In genomic region chr19:49664171-49665070, GRCh38 we compare ENCODE assay signal across 8 cellular contexts. TPM values are rescaled to one million over a fixed set of nuclear protein-coding genes. Genes with fewer than 3 reads are reported as not detected.
A peak's percentile ranks its signal among the peaks of the same experiment; 100 is the strongest.
DNase-seq lines count a peak whose midpoint lies in the region; ATAC-seq and TF ChIP-seq lines count a peak whose summit lies in the region.

No MANE protein-coding gene starts in this region.

- H3K27me3 Mint-ChIP-seq in stimulated activated naive CD8-positive, alpha-beta T cell treated with anti-CD3 and anti-CD28 coated beads, Interleukin-15, amount 100 ng/mL, for 72 hours = no peaks in the 10 kb centered on the region

- TF ChIP-seq CTCF in LNCaP clone FGC (IDR thresholded peaks at IDR 0.05; ENCODE audit: control insufficient read depth, extremely low read depth, insufficient read depth) = no peak
- TF ChIP-seq CTCF in RWPE1 (conservative IDR thresholded peaks at IDR 0.05; ENCODE audit: low read depth) = no peak
- peak; percentile 5 for TF ChIP-seq CTCF in fibroblast of villous mesenchyme (IDR thresholded peaks at IDR 0.05; ENCODE audit: insufficient read depth, low read depth, low read length)
- TF ChIP-seq CTCF in neural cell (IDR thresholded peaks at IDR 0.05; ENCODE audit: poor library complexity, severe bottlenecking) = peak; percentile 33

- no peaks in the 10 kb centered on the region for H3K27me3 ChIP-seq in neural cell (ENCODE audit: insufficient read depth, low read depth, low read length)

- H3K4me2 ChIP-seq in neural cell (ENCODE audit: low read length) = peak overlapping the region; percentile 85

- POLR2A ChIA-PET in RWPE1 (lab: Yijun Ruan, JAX; ENCODE audit: low non-redundant PET) = interaction anchor here (0.5 to 1.0 kb wide), 4 partner anchors 9 to 91 kb away, joined by 3 to 11 read pairs (median 4); partner anchors contain the start of gene SCAF1

- no peaks in the 10 kb centered on the region for H3F3A ChIP-seq in neural cell (ENCODE audit: insufficient read depth, low read length, poor library complexity, severe bottlenecking)

- ATAC-seq in stimulated activated naive CD8-positive, alpha-beta T cell treated with anti-CD3 and anti-CD28 coated beads, Interleukin-15, amount 100 ng/mL, for 72 hours = peak; percentile 74

- peaks cover 44% of the 10 kb centered on the region for H3K4me1 Mint-ChIP-seq in stimulated activated naive CD8-positive, alpha-beta T cell treated with anti-CD3 and anti-CD28 coated beads, Interleukin-15, amount 100 ng/mL, for 72 hours

- no peaks in the 10 kb centered on the region for H4K20me1 ChIP-seq in neural cell (ENCODE audit: insufficient read depth)

- H3K4me3 ChIP-seq in LNCaP clone FGC (ENCODE audit: low read depth, low read length) (peak overlapping the region; percentile 94), fibroblast of villous mesenchyme (ENCODE audit: low read depth, low read length) (peak overlapping the region; percentile 95), neural cell (ENCODE audit: low read length) (peak overlapping the region; percentile 77)

- H3K36me3 ChIP-seq in neural cell (ENCODE audit: insufficient read depth, low read length) = no peaks in the 10 kb centered on the region

- TF ChIP-seq RAD21 in neural cell (conservative IDR thresholded peaks at IDR 0.05) = no peak

- H2AFZ ChIP-seq in neural cell (ENCODE audit: low read depth, low read length) = peak overlapping the region; percentile 56

- DNase-seq in NCI-H524 (lab: John Stamatoyannopoulos, UW) = peak; percentile 48 to 82
- no peak for DNase-seq in NCI-H524 treated with DMSO at 0.1 percent for 48 hours (lab: John Stamatoyannopoulos, UW)
- peak; percentile 84 for DNase-seq in LNCaP clone FGC (ENCODE audit: low read depth)
- peak; percentile 95 for DNase-seq in RWPE1 (ENCODE audit: low spot score)
- DNase-seq in activated effector memory CD4-positive, alpha-beta T cell treated with anti-CD3 and anti-CD28 coated beads, Interleukin-2, amount 50 U/mL, for 16 hours = peak; percentile 96
- peak; percentile 79 for DNase-seq in fibroblast of villous mesenchyme (ENCODE audit: low read depth)
- peak; percentile 82 to 85 for DNase-seq in stimulated activated naive CD8-positive, alpha-beta T cell treated with anti-CD3 and anti-CD28 coated beads, Interleukin-15, amount 100 ng/mL, for 72 hours

- no peaks in the 10 kb centered on the region for H3K9me2 ChIP-seq in neural cell (ENCODE audit: insufficient read depth, low read length)

- peak overlapping the region; percentile 91 to 97 for H3K4me3 Mint-ChIP-seq in stimulated activated naive CD8-positive, alpha-beta T cell treated with anti-CD3 and anti-CD28 coated beads, Interleukin-15, amount 100 ng/mL, for 72 hours

- no peak for TF ChIP-seq EP300 in neural cell (conservative IDR thresholded peaks at IDR 0.05; ENCODE audit: poor library complexity, severe bottlenecking)

- H3K9me3 ChIP-seq in neural cell (ENCODE audit: low read length) = no peaks in the 10 kb centered on the region

- no peaks in the 10 kb centered on the region for H3K9me3 Mint-ChIP-seq in stimulated activated naive CD8-positive, alpha-beta T cell treated with anti-CD3 and anti-CD28 coated beads, Interleukin-15, amount 100 ng/mL, for 72 hours

- peak overlapping the region; percentile 68 for H3K9ac ChIP-seq in neural cell (ENCODE audit: low read length)

- H3K79me2 ChIP-seq in neural cell (replicated peaks; ENCODE audit: insufficient read depth, low read length) = no peaks in the 10 kb centered on the region

- peak overlapping the region; percentile 97 for H3K27ac ChIP-seq in RWPE1
- H3K27ac ChIP-seq in neural cell (ENCODE audit: low read length) = peak overlapping the region; percentile 48

- CTCF ChIA-PET in RWPE1 (lab: Yijun Ruan, JAX) = interaction anchor here (1.0 kb wide), 1 partner anchor 16 kb away, joined by 3 read pairs; no protein-coding TSS in a partner anchor

- H3K27ac Mint-ChIP-seq in stimulated activated naive CD8-positive, alpha-beta T cell treated with anti-CD3 and anti-CD28 coated beads, Interleukin-15, amount 100 ng/mL, for 72 hours = peak overlapping the region; percentile 92 to 97

TF ChIP-seq in neural cell, 6 proteins besides CTCF, POLR2A, EP300 and RAD21:
- peak; percentile 49 for TF ChIP-seq POLR2AphosphoS5 (IDR thresholded peaks at IDR 0.05)
- TF ChIP-seq SMC3 (conservative IDR thresholded peaks at IDR 0.05; ENCODE audit: poor library complexity) = no peak
- TF ChIP-seq MXI1 (conservative IDR thresholded peaks at IDR 0.05; ENCODE audit: poor library complexity, severe bottlenecking) = peak; percentile 74

RNA-seq across cellular contexts. Expression of gene IRF3, which starts 1.2 kb away (rescaled TPM):
- total RNA-seq in fibroblast of villous mesenchyme = 49.9 and 66.5 TPM in 2 replicates
- 31.3 and 39.4 TPM in 2 replicates for polyA plus RNA-seq in neural cell
- polyA minus RNA-seq in neural cell = 16.6 TPM in 2 replicates

RNA-seq across cellular contexts. Expression of gene BCL2L12, which starts 1.3 kb away (rescaled TPM):
- total RNA-seq in fibroblast of villous mesenchyme = 4.7 and 6.8 TPM in 2 replicates
- polyA plus RNA-seq in neural cell = 1.1 TPM in 1 of 2 replicates, not detected in the other
- not detected in 2 replicates for polyA minus RNA-seq in neural cell

RNA-seq across cellular contexts. Expression of gene PRMT1, which starts 12.7 kb away (rescaled TPM):
- total RNA-seq in fibroblast of villous mesenchyme = 258 and 341 TPM in 2 replicates
- polyA plus RNA-seq in neural cell = 610 and 682 TPM in 2 replicates
- polyA minus RNA-seq in neural cell = 347 and 408 TPM in 2 replicates

RNA-seq across cellular contexts. Expression of gene SCAF1, which starts 22.4 kb away (rescaled TPM):
- total RNA-seq in fibroblast of villous mesenchyme = 17.4 and 18.1 TPM in 2 replicates
- polyA plus RNA-seq in neural cell = 11.9 and 12.8 TPM in 2 replicates
- polyA minus RNA-seq in neural cell = 24.8 and 30.4 TPM in 2 replicates

RNA-seq across cellular contexts. Expression of gene RRAS, which starts 24.5 kb away (rescaled TPM):
- 43.2 and 44.5 TPM in 2 replicates for total RNA-seq in fibroblast of villous mesenchyme
- 1.2 TPM in 1 of 2 replicates, not detected in the other for polyA plus RNA-seq in neural cell
- polyA minus RNA-seq in neural cell = 0.73 TPM in 1 of 2 replicates, not detected in the other

Comparison
In these comparisons a context has a peak if more than half of its experiments do, and no peak if none do; other contexts are left out.
1. CTCF ChIP-seq: peak in fibroblast of villous mesenchyme (single experiment) and neural cell (single experiment); none in LNCaP clone FGC (single experiment) and RWPE1 (single experiment).
2. Peak in every context shown above with its lines, with median percentiles within 50 percentile points of each other: H3K4me3 ChIP-seq.